Comparison of ENCODE assay signal across 1 cellular context in the genomic region with DNA sequence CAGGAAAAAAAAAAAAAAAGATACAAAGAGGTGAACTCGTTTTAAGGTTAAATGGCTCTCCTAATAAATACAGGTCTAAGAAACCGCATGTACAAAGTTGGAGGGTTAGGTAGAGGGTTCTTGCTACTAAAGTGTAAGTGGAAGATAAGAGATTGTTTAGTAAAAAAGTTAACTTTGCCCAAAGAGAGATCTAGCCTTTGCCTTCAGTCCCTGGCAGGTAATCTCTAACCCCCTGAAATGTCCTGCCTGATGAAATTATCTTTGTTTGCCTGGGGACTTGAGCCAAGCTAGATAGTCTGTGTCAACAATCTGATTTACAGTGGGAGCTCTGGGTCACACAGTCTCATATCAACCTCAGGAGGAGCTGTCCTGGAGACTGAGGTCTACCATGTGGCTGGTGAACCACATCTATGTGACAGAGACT.
A peak's percentile ranks its signal among the peaks of the same experiment; 100 is the strongest.
TF ChIP-seq lines count a peak whose summit lies in the region.

No MANE protein-coding gene starts in this region.

TF ChIP-seq in HepG2, 621 proteins besides CTCF, POLR2A, EP300 and RAD21 (continued from another document and continues in another):
- TF ChIP-seq AHR (CRISPR knock-in tag; IDR thresholded peaks at IDR 0.05) (no peak), NR2F2 (IDR thresholded peaks at IDR 0.05; ENCODE audit: borderline replicate concordance, low read depth) (peak; percentile 39; the same call in 1 of the 2 replicates), ZNF543 (CRISPR knock-in tag; IDR thresholded peaks at IDR 0.05) (no peak), POLR2G (IDR thresholded peaks at IDR 0.05; ENCODE audit: low read depth, low read length) (no peak), TAF1 (CRISPR knock-in tag; IDR thresholded peaks at IDR 0.05) (no peak), ZNF33B (CRISPR knock-in tag; IDR thresholded peaks at IDR 0.05) (no peak), ZBTB38 (CRISPR knock-in tag; IDR thresholded peaks at IDR 0.05) (no peak), NR2F6 (IDR thresholded peaks at IDR 0.05) (peak; percentile 56), NR2F6 (CRISPR knock-in tag; IDR thresholded peaks at IDR 0.05) (peak; percentile 69), MIXL1 (CRISPR knock-in tag; IDR thresholded peaks at IDR 0.05) (peak; percentile 93), SIX1 (CRISPR knock-in tag; IDR thresholded peaks at IDR 0.05; ENCODE audit: borderline replicate concordance) (peak; percentile 65; the same call in 1 of the 2 replicates), MYC (CRISPR knock-in tag; IDR thresholded peaks at IDR 0.05; ENCODE audit: borderline replicate concordance) (0 out of 2 replicates have a peak, but pooled peaks have one; percentile 50), SOX5 (CRISPR knock-in tag; IDR thresholded peaks at IDR 0.05; ENCODE audit: borderline replicate concordance) (peak; percentile 68; the same call in 1 of the 2 replicates), ZNF772 (CRISPR knock-in tag; IDR thresholded peaks at IDR 0.05) (no peak), TBX2 (CRISPR knock-in tag; IDR thresholded peaks at IDR 0.05; ENCODE audit: borderline replicate concordance) (peak; percentile 46; the same call in 1 of the 2 replicates), HMG20A (CRISPR knock-in tag; IDR thresholded peaks at IDR 0.05; ENCODE audit: borderline replicate concordance) (peak; percentile 59; the same call in 1 of the 2 replicates), FOXP1 (IDR thresholded peaks at IDR 0.05) (no peak), FOXP1 (CRISPR knock-in tag; IDR thresholded peaks at IDR 0.05) (peak; percentile 65), MEF2D (CRISPR knock-in tag; IDR thresholded peaks at IDR 0.05) (0 out of 2 replicates have a peak, but pooled peaks have one; percentile 28), ZFP90 (CRISPR knock-in tag; IDR thresholded peaks at IDR 0.05; ENCODE audit: borderline replicate concordance) (0 out of 2 replicates have a peak, but pooled peaks have one; percentile 26), ZMYM4 (CRISPR knock-in tag; IDR thresholded peaks at IDR 0.05) (peak; percentile 65; the same call in 1 of the 2 replicates), ZNF644 (CRISPR knock-in tag; IDR thresholded peaks at IDR 0.05; ENCODE audit: low read depth) (peak; percentile 48; the same call in 1 of the 2 replicates), YEATS4 (CRISPR knock-in tag; IDR thresholded peaks at IDR 0.05; ENCODE audit: borderline replicate concordance) (0 out of 2 replicates have a peak, but pooled peaks have one; percentile 40), BRCA1 (CRISPR knock-in tag; IDR thresholded peaks at IDR 0.05) (0 out of 2 replicates have a peak, but pooled peaks have one; percentile 38), ETV5 (CRISPR knock-in tag; IDR thresholded peaks at IDR 0.05; ENCODE audit: borderline replicate concordance) (peak; percentile 24; the same call in 1 of the 2 replicates), FOXO1 (CRISPR knock-in tag; IDR thresholded peaks at IDR 0.05) (peak; percentile 68; the same call in 1 of the 2 replicates), TGIF2 (CRISPR knock-in tag; IDR thresholded peaks at IDR 0.05) (no peak), FOXA1 (IDR thresholded peaks at IDR 0.05) (no peak), FOXA1 (CRISPR knock-in tag; IDR thresholded peaks at IDR 0.05) (peak; percentile 84), ZSCAN20 (CRISPR knock-in tag; IDR thresholded peaks at IDR 0.05; ENCODE audit: borderline replicate concordance) (0 out of 2 replicates have a peak, but pooled peaks have one; percentile 36), HDAC2 (CRISPR knock-in tag; IDR thresholded peaks at IDR 0.05) (peak; percentile 87), ZNF335 (CRISPR knock-in tag; IDR thresholded peaks at IDR 0.05) (peak; percentile 44; the same call in 1 of the 2 replicates), DPF2 (CRISPR knock-in tag; IDR thresholded peaks at IDR 0.05; ENCODE audit: borderline replicate concordance, low read depth) (peak; percentile 72), ZNF777 (CRISPR knock-in tag; IDR thresholded peaks at IDR 0.05) (0 out of 2 replicates have a peak, but pooled peaks have one; percentile 23), ZFY (CRISPR knock-in tag; IDR thresholded peaks at IDR 0.05) (no peak), KLF6 (CRISPR knock-in tag; IDR thresholded peaks at IDR 0.05) (no peak), NCOA2 (CRISPR knock-in tag; IDR thresholded peaks at IDR 0.05) (peak; percentile 72), ZNF264 (CRISPR knock-in tag; IDR thresholded peaks at IDR 0.05) (0 out of 2 replicates have a peak, but pooled peaks have one; percentile 39), YEATS2 (CRISPR knock-in tag; IDR thresholded peaks at IDR 0.05; ENCODE audit: borderline replicate concordance) (no peak), ZNF232 (CRISPR knock-in tag; IDR thresholded peaks at IDR 0.05; ENCODE audit: borderline replicate concordance) (0 out of 2 replicates have a peak, but pooled peaks have one; percentile 21), ZBTB20 (CRISPR knock-in tag; IDR thresholded peaks at IDR 0.05; ENCODE audit: borderline replicate concordance, low read depth) (peak; percentile 48; the same call in 1 of the 2 replicates), SAP130 (CRISPR knock-in tag; IDR thresholded peaks at IDR 0.05; ENCODE audit: low read depth) (peak; percentile 68), ZBTB7B (CRISPR knock-in tag; IDR thresholded peaks at IDR 0.05) (0 out of 2 replicates have a peak, but pooled peaks have one; percentile 55), CREM (IDR thresholded peaks at IDR 0.05) (peak; percentile 45; the same call in 1 of the 2 replicates), CREM (CRISPR knock-in tag; IDR thresholded peaks at IDR 0.05) (no peak), KDM6A (CRISPR knock-in tag; IDR thresholded peaks at IDR 0.05; ENCODE audit: low read depth) (0 out of 2 replicates have a peak, but pooled peaks have one; percentile 35), TP53 (CRISPR knock-in tag; conservative IDR thresholded peaks at IDR 0.05) (no peak), LCORL (IDR thresholded peaks at IDR 0.05) (no peak), LCORL (CRISPR knock-in tag; IDR thresholded peaks at IDR 0.05) (0 out of 2 replicates have a peak, but pooled peaks have one; percentile 26), MED1 (CRISPR knock-in tag; IDR thresholded peaks at IDR 0.05) (peak; percentile 82)
- TF ChIP-seq, protein P1, sequence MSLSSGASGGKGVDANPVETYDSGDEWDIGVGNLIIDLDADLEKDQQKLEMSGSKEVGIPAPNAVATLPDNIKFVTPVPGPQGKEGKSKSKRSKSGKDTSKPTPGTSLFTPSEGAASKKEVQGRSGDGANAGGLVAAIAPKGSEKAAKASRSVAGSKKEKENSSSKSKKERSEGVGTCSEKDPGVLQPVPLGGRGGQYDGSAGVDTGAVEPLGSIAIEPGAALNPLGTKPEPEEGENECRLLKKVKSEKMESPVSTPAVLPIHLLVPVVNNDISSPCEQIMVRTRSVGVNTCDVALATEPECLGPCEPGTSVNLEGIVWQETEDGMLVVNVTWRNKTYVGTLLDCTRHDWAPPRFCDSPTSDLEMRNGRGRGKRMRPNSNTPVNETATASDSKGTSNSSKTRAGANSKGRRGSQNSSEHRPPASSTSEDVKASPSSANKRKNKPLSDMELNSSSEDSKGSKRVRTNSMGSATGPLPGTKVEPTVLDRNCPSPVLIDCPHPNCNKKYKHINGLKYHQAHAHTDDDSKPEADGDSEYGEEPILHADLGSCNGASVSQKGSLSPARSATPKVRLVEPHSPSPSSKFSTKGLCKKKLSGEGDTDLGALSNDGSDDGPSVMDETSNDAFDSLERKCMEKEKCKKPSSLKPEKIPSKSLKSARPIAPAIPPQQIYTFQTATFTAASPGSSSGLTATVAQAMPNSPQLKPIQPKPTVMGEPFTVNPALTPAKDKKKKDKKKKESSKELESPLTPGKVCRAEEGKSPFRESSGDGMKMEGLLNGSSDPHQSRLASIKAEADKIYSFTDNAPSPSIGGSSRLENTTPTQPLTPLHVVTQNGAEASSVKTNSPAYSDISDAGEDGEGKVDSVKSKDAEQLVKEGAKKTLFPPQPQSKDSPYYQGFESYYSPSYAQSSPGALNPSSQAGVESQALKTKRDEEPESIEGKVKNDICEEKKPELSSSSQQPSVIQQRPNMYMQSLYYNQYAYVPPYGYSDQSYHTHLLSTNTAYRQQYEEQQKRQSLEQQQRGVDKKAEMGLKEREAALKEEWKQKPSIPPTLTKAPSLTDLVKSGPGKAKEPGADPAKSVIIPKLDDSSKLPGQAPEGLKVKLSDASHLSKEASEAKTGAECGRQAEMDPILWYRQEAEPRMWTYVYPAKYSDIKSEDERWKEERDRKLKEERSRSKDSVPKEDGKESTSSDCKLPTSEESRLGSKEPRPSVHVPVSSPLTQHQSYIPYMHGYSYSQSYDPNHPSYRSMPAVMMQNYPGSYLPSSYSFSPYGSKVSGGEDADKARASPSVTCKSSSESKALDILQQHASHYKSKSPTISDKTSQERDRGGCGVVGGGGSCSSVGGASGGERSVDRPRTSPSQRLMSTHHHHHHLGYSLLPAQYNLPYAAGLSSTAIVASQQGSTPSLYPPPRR (CRISPR knock-in tag; IDR thresholded peaks at IDR 0.05; ENCODE audit: borderline replicate concordance) = peak; percentile 50; the same call in 1 of the 2 replicates
- TF ChIP-seq, protein P2, sequence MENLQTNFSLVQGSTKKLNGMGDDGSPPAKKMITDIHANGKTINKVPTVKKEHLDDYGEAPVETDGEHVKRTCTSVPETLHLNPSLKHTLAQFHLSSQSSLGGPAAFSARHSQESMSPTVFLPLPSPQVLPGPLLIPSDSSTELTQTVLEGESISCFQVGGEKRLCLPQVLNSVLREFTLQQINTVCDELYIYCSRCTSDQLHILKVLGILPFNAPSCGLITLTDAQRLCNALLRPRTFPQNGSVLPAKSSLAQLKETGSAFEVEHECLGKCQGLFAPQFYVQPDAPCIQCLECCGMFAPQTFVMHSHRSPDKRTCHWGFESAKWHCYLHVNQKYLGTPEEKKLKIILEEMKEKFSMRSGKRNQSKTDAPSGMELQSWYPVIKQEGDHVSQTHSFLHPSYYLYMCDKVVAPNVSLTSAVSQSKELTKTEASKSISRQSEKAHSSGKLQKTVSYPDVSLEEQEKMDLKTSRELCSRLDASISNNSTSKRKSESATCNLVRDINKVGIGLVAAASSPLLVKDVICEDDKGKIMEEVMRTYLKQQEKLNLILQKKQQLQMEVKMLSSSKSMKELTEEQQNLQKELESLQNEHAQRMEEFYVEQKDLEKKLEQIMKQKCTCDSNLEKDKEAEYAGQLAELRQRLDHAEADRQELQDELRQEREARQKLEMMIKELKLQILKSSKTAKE (CRISPR knock-in tag; IDR thresholded peaks at IDR 0.05; ENCODE audit: borderline replicate concordance) = peak; percentile 61; the same call in 1 of the 2 replicates
- TF ChIP-seq, protein P3, sequence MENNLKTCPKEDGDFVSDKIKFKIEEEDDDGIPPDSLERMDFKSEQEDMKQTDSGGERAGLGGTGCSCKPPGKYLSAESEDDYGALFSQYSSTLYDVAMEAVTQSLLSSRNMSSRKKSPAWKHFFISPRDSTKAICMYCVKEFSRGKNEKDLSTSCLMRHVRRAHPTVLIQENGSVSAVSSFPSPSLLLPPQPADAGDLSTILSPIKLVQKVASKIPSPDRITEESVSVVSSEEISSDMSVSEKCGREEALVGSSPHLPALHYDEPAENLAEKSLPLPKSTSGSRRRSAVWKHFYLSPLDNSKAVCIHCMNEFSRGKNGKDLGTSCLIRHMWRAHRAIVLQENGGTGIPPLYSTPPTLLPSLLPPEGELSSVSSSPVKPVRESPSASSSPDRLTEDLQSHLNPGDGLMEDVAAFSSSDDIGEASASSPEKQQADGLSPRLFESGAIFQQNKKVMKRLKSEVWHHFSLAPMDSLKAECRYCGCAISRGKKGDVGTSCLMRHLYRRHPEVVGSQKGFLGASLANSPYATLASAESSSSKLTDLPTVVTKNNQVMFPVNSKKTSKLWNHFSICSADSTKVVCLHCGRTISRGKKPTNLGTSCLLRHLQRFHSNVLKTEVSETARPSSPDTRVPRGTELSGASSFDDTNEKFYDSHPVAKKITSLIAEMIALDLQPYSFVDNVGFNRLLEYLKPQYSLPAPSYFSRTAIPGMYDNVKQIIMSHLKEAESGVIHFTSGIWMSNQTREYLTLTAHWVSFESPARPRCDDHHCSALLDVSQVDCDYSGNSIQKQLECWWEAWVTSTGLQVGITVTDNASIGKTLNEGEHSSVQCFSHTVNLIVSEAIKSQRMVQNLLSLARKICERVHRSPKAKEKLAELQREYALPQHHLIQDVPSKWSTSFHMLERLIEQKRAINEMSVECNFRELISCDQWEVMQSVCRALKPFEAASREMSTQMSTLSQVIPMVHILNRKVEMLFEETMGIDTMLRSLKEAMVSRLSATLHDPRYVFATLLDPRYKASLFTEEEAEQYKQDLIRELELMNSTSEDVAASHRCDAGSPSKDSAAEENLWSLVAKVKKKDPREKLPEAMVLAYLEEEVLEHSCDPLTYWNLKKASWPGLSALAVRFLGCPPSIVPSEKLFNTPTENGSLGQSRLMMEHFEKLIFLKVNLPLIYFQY (CRISPR knock-in tag; IDR thresholded peaks at IDR 0.05; ENCODE audit: borderline replicate concordance) = peak; percentile 41; the same call in 1 of the 2 replicates
- TF ChIP-seq, protein P4, sequence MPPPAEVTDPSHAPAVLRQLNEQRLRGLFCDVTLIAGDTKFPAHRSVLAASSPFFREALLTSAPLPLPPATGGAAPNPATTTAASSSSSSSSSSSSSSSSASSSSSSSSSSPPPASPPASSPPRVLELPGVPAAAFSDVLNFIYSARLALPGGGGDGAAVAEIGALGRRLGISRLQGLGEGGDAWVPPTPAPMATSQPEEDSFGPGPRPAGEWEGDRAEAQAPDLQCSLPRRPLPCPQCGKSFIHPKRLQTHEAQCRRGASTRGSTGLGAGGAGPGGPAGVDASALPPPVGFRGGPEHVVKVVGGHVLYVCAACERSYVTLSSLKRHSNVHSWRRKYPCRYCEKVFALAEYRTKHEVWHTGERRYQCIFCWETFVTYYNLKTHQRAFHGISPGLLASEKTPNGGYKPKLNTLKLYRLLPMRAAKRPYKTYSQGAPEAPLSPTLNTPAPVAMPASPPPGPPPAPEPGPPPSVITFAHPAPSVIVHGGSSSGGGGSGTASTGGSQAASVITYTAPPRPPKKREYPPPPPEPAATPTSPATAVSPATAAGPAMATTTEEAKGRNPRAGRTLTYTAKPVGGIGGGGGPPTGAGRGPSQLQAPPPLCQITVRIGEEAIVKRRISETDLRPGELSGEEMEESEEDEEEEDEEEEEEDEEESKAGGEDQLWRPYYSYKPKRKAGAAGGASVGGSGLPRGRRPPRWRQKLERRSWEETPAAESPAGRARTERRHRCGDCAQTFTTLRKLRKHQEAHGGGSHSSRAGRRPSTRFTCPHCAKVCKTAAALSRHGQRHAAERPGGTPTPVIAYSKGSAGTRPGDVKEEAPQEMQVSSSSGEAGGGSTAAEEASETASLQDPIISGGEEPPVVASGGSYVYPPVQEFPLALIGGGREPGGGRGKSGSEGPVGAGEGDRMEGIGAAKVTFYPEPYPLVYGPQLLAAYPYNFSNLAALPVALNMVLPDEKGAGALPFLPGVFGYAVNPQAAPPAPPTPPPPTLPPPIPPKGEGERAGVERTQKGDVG (CRISPR knock-in tag; IDR thresholded peaks at IDR 0.05; ENCODE audit: borderline replicate concordance) = no peak
- TF ChIP-seq, protein P5, sequence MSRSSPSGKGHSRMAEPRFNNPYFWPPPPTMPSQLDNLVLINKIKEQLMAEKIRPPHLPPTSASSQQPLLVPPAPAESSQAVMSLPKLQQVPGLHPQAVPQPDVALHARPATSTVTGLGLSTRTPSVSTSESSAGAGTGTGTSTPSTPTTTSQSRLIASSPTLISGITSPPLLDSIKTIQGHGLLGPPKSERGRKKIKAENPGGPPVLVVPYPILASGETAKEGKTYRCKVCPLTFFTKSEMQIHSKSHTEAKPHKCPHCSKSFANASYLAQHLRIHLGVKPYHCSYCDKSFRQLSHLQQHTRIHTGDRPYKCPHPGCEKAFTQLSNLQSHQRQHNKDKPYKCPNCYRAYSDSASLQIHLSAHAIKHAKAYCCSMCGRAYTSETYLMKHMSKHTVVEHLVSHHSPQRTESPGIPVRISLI (CRISPR knock-in tag; IDR thresholded peaks at IDR 0.05; ENCODE audit: borderline replicate concordance) = peak; percentile 74; the same call in 1 of the 2 replicates
